ENCODE assay signal across 27 cellular contexts in genomic region chr4:102606261-102606660, GRCh38.
DNase-seq lines count a peak whose midpoint lies in the region; ATAC-seq and TF ChIP-seq lines count a peak whose summit lies in the region.
"Had no signal": no experiment of that assay in that cellular context is flagged by ENCODE, and none has a peak within 500 bp of the region (broad histone marks: within the 10 kb centered on the region; RNA-seq: fewer than 3 reads in every experiment).

No MANE protein-coding gene starts in this region.

- no peak overlapping the region for H2AFZ ChIP-seq in mesenchymal stem cell (ENCODE audit: low read depth, low read length)

- no peak overlapping the region for H2AK5ac ChIP-seq in mesenchymal stem cell (ENCODE audit: low read length, severe bottlenecking)

- peaks cover 19 to 94% of the 10 kb centered on the region in 2 experiments for H3K36me3 ChIP-seq in mesenchymal stem cell (ENCODE audit: control insufficient read depth in 1 of 2, insufficient read depth in 2 of 2, low read depth in 1 of 2, low read length in 2 of 2)

- no peak overlapping the region for H4K91ac ChIP-seq in mesenchymal stem cell (ENCODE audit: low read length)

- no peak overlapping the region for H3K18ac ChIP-seq in mesenchymal stem cell (ENCODE audit: low read depth in 1 of 2, low read length in 2 of 2)

- no peak overlapping the region for H2BK120ac ChIP-seq in mesenchymal stem cell (ENCODE audit: low read depth, low read length)

- no peak for DNase-seq in activated naive CD4-positive, alpha-beta T cell treated with anti-CD3 and anti-CD28 coated beads, Interleukin-2, amount 10 ng/mL, durations not matched to agents 7 days and 5 days
- DNase-seq in activated naive CD4-positive, alpha-beta T cell treated with anti-CD3 and anti-CD28 coated beads for 36 hours = no peak
- DNase-seq in activated naive CD8-positive, alpha-beta T cell treated with anti-CD3 and anti-CD28 coated beads, Interleukin-2, amount 10 ng/mL, durations not matched to agents 7 days and 5 days = no peak
- no peak for DNase-seq in mesenchymal stem cell
- DNase-seq in substantia nigra (lab: John Stamatoyannopoulos, UW) = no peak
- no peak for DNase-seq in T-helper 2 cell
- DNase-seq in type B pancreatic cell (ENCODE audit: extremely low spot score, unreplicated experiment) = no peak
- DNase-seq: ACHN; activated CD4-positive, alpha-beta T cell treated with anti-CD3 and anti-CD28 coated beads, Interleukin-2, amount 50 U/mL, for 48 hours; kidney; mammary epithelial cell; NCI-H1048; NCI-H187 treated with DMSO at 0.1 percent for 48 hours; NCI-H774; psoas muscle; RPMI8226; SK-N-SH; stimulated activated CD4-positive, alpha-beta T cell treated with anti-CD3 and anti-CD28 coated beads, Interleukin-1b, Interleukin-23, amount 100 ng/mL, for 48 hours had no signal

- H2BK15ac ChIP-seq in mesenchymal stem cell (ENCODE audit: low read depth, poor library complexity, severe bottlenecking) = no peak overlapping the region

- H2BK12ac ChIP-seq in mesenchymal stem cell (ENCODE audit: low read length in 2 of 2) = no peak overlapping the region

- POLR2A ChIA-PET in activated naive CD8-positive, alpha-beta T cell treated with anti-CD3 and anti-CD28 coated beads, Interleukin-2, amount 10 ng/mL, durations not matched to agents 7 days and 5 days (lab: Charles Lee) = interaction anchor here (1.4 to 1.5 kb wide), 2 partner anchors 8 to 20 kb away, joined by 4 to 5 read pairs; no protein-coding TSS in a partner anchor

- no peaks in the 10 kb centered on the region for H3K27me3 Mint-ChIP-seq in activated naive CD4-positive, alpha-beta T cell treated with anti-CD3 and anti-CD28 coated beads, Interleukin-2, amount 10 ng/mL, durations not matched to agents 7 days and 5 days
- no peaks in the 10 kb centered on the region for H3K27me3 Mint-ChIP-seq in activated naive CD4-positive, alpha-beta T cell treated with anti-CD3 and anti-CD28 coated beads for 36 hours (ENCODE audit: low read depth)
- no peaks in the 10 kb centered on the region for H3K27me3 Mint-ChIP-seq in activated naive CD8-positive, alpha-beta T cell treated with anti-CD3 and anti-CD28 coated beads, Interleukin-2, amount 10 ng/mL, durations not matched to agents 7 days and 5 days
- H3K27me3 Mint-ChIP-seq in type B pancreatic cell = no peaks in the 10 kb centered on the region
- H3K27me3 Mint-ChIP-seq: dendritic cell treated with granulocyte-macrophage colony-stimulating factor and Interleukin-4, amounts not matched to agents 40 ng/mL and 50 ng/mL, for 4 days had no signal

- no peak for TF ChIP-seq CTCF in type B pancreatic cell (conservative IDR thresholded peaks at IDR 0.05)

- no peak overlapping the region for H3K4me3 Mint-ChIP-seq in activated naive CD4-positive, alpha-beta T cell treated with anti-CD3 and anti-CD28 coated beads, Interleukin-2, amount 10 ng/mL, durations not matched to agents 7 days and 5 days
- no peak overlapping the region for H3K4me3 Mint-ChIP-seq in activated naive CD4-positive, alpha-beta T cell treated with anti-CD3 and anti-CD28 coated beads for 36 hours
- H3K4me3 Mint-ChIP-seq in activated naive CD8-positive, alpha-beta T cell treated with anti-CD3 and anti-CD28 coated beads, Interleukin-2, amount 10 ng/mL, durations not matched to agents 7 days and 5 days = no peak overlapping the region
- H3K4me3 Mint-ChIP-seq in type B pancreatic cell = no peak overlapping the region
- H3K4me3 Mint-ChIP-seq: dendritic cell treated with granulocyte-macrophage colony-stimulating factor and Interleukin-4, amounts not matched to agents 40 ng/mL and 50 ng/mL, for 4 days; T-helper 2 cell treated with Interferon-gamma antibody and Interleukin-4, amounts not matched to agents 5 μg/mL and 100 μg/mL, for 36 hours had no signal

- no peak overlapping the region for H3K27ac ChIP-seq in mesenchymal stem cell (ENCODE audit: low read length, poor library complexity, severe bottlenecking)
- peak overlapping the region; percentile 75 for H3K27ac ChIP-seq in substantia nigra (ENCODE audit: low read depth, low read length, poor library complexity, severe bottlenecking)
- H3K27ac ChIP-seq: ascending aorta, BLaER1, neutrophil, psoas muscle, suprapubic skin, VCaP had no signal

- no peak overlapping the region for H3K9ac ChIP-seq in mesenchymal stem cell (ENCODE audit: low read length)
- H3K9ac ChIP-seq: BLaER1, SK-N-SH had no signal

- CTCF ChIA-PET in activated naive CD4-positive, alpha-beta T cell treated with anti-CD3 and anti-CD28 coated beads, Interleukin-2, amount 10 ng/mL, durations not matched to agents 7 days and 5 days (lab: Charles Lee) = interaction anchor here (0.6 to 1.6 kb wide), 3 partner anchors 14 to 27 kb away, joined by 3 to 5 read pairs (median 3); no protein-coding TSS in a partner anchor
- CTCF ChIA-PET in activated naive CD4-positive, alpha-beta T cell treated with anti-CD3 and anti-CD28 coated beads for 36 hours (lab: Charles Lee) = interaction anchor here (0.7 to 1.8 kb wide), 4 partner anchors 15 to 493 kb away, joined by 3 to 6 read pairs (median 4); partner anchors contain the start of gene BDH2

- H3K23ac ChIP-seq in mesenchymal stem cell (ENCODE audit: low read length in 2 of 2) = no peak overlapping the region

- no peaks in the 10 kb centered on the region for H3K9me3 ChIP-seq in mesenchymal stem cell (ENCODE audit: control insufficient read depth, low read length)
- H3K9me3 ChIP-seq: ascending aorta, BLaER1, neutrophil, psoas muscle, SK-N-SH, suprapubic skin had no signal

- H3K4me1 Mint-ChIP-seq in activated naive CD4-positive, alpha-beta T cell treated with anti-CD3 and anti-CD28 coated beads, Interleukin-2, amount 10 ng/mL, durations not matched to agents 7 days and 5 days = peaks cover 80% of the 10 kb centered on the region
- H3K4me1 Mint-ChIP-seq in activated naive CD4-positive, alpha-beta T cell treated with anti-CD3 and anti-CD28 coated beads for 36 hours (ENCODE audit: low read depth) = peaks cover 48% of the 10 kb centered on the region
- peaks cover 70% of the 10 kb centered on the region for H3K4me1 Mint-ChIP-seq in activated naive CD8-positive, alpha-beta T cell treated with anti-CD3 and anti-CD28 coated beads, Interleukin-2, amount 10 ng/mL, durations not matched to agents 7 days and 5 days
- H3K4me1 Mint-ChIP-seq in type B pancreatic cell (ENCODE audit: unreplicated experiment) = no peaks in the 10 kb centered on the region

- no peaks in the 10 kb centered on the region for H3K27me3 ChIP-seq in mesenchymal stem cell (ENCODE audit: control insufficient read depth in 1 of 2, insufficient read depth in 1 of 2, low read length in 2 of 2)
- H3K27me3 ChIP-seq: ascending aorta, BLaER1, neutrophil, suprapubic skin had no signal

- H3K4me1 ChIP-seq in mesenchymal stem cell (ENCODE audit: control insufficient read depth, insufficient read depth, low read depth, low read length) = peaks cover 6% of the 10 kb centered on the region
- H3K4me1 ChIP-seq: ascending aorta, psoas muscle had no signal

- ATAC-seq in activated naive CD8-positive, alpha-beta T cell treated with anti-CD3 and anti-CD28 coated beads, Interleukin-2, amount 10 ng/mL, durations not matched to agents 7 days and 5 days (ENCODE audit: low read depth) = no peak
- ATAC-seq in GM18858 (IDR thresholded peaks at IDR 0.05; ENCODE audit: unreplicated experiment) = no peak
- ATAC-seq: HepG2, psoas muscle had no signal

- H3K79me1 ChIP-seq in mesenchymal stem cell (replicated peaks; ENCODE audit: low read length, poor library complexity, severe bottlenecking) = no peaks in the 10 kb centered on the region

- no peak overlapping the region for H3K4ac ChIP-seq in mesenchymal stem cell (ENCODE audit: low read depth in 1 of 2, low read length in 2 of 2)

- 95% methylated on average over 3 of the region's 3 CpGs for WGBS in mesenchymal stem cell

- no peak overlapping the region for H3K4me2 ChIP-seq in mesenchymal stem cell (ENCODE audit: low read length, poor library complexity, severe bottlenecking)
- H3K4me2 ChIP-seq: BLaER1, SK-N-SH had no signal

- peaks cover 87% of the 10 kb centered on the region for H3K36me3 Mint-ChIP-seq in activated naive CD4-positive, alpha-beta T cell treated with anti-CD3 and anti-CD28 coated beads, Interleukin-2, amount 10 ng/mL, durations not matched to agents 7 days and 5 days
- H3K36me3 Mint-ChIP-seq in activated naive CD4-positive, alpha-beta T cell treated with anti-CD3 and anti-CD28 coated beads for 36 hours (ENCODE audit: low read depth) = peaks cover 71% of the 10 kb centered on the region
- H3K36me3 Mint-ChIP-seq in activated naive CD8-positive, alpha-beta T cell treated with anti-CD3 and anti-CD28 coated beads, Interleukin-2, amount 10 ng/mL, durations not matched to agents 7 days and 5 days = peaks cover 82% of the 10 kb centered on the region
- H3K36me3 Mint-ChIP-seq in type B pancreatic cell = peaks cover 29% of the 10 kb centered on the region

- H3K9me3 Mint-ChIP-seq in activated naive CD4-positive, alpha-beta T cell treated with anti-CD3 and anti-CD28 coated beads, Interleukin-2, amount 10 ng/mL, durations not matched to agents 7 days and 5 days = peaks cover 10% of the 10 kb centered on the region
- no peaks in the 10 kb centered on the region for H3K9me3 Mint-ChIP-seq in activated naive CD4-positive, alpha-beta T cell treated with anti-CD3 and anti-CD28 coated beads for 36 hours
- peaks cover 7% of the 10 kb centered on the region for H3K9me3 Mint-ChIP-seq in activated naive CD8-positive, alpha-beta T cell treated with anti-CD3 and anti-CD28 coated beads, Interleukin-2, amount 10 ng/mL, durations not matched to agents 7 days and 5 days
- H3K9me3 Mint-ChIP-seq in type B pancreatic cell = no peaks in the 10 kb centered on the region
- H3K9me3 Mint-ChIP-seq: dendritic cell treated with granulocyte-macrophage colony-stimulating factor and Interleukin-4, amounts not matched to agents 40 ng/mL and 50 ng/mL, for 4 days had no signal

- H2BK5ac ChIP-seq in mesenchymal stem cell (ENCODE audit: low read depth, low read length, poor library complexity, severe bottlenecking) = no peak overlapping the region

- no peak overlapping the region for H3K14ac ChIP-seq in mesenchymal stem cell (ENCODE audit: low read length in 2 of 2)

- intact Hi-C loops in activated naive CD4-positive, alpha-beta T cell treated with anti-CD3 and anti-CD28 coated beads for 36 hours (cut with micrococcal nuclease) = no loop called here

- H3K27ac Mint-ChIP-seq in activated naive CD4-positive, alpha-beta T cell treated with anti-CD3 and anti-CD28 coated beads, Interleukin-2, amount 10 ng/mL, durations not matched to agents 7 days and 5 days = peak overlapping the region; percentile 49
- no peak overlapping the region for H3K27ac Mint-ChIP-seq in activated naive CD4-positive, alpha-beta T cell treated with anti-CD3 and anti-CD28 coated beads for 36 hours
- peak overlapping the region; percentile 61 for H3K27ac Mint-ChIP-seq in activated naive CD8-positive, alpha-beta T cell treated with anti-CD3 and anti-CD28 coated beads, Interleukin-2, amount 10 ng/mL, durations not matched to agents 7 days and 5 days
- H3K27ac Mint-ChIP-seq in type B pancreatic cell = no peak overlapping the region
- H3K27ac Mint-ChIP-seq: dendritic cell treated with granulocyte-macrophage colony-stimulating factor and Interleukin-4, amounts not matched to agents 40 ng/mL and 50 ng/mL, for 4 days; T-helper 2 cell treated with Interferon-gamma antibody and Interleukin-4, amounts not matched to agents 5 μg/mL and 100 μg/mL, for 36 hours had no signal

- no peak overlapping the region for H3K4me3 ChIP-seq in mesenchymal stem cell (ENCODE audit: insufficient read depth in 1 of 2, low read depth in 1 of 2, low read length in 2 of 2)
- H3K4me3 ChIP-seq: ascending aorta, BLaER1, psoas muscle, suprapubic skin had no signal

- H4K8ac ChIP-seq in mesenchymal stem cell (ENCODE audit: low read length) = peak overlapping the region; percentile 29

Comparison
In these comparisons a context has a peak if more than half of its experiments do, and no peak if none do; other contexts are left out.
1. H3K27ac Mint-ChIP-seq: peak in activated naive CD4-positive, alpha-beta T cell treated with anti-CD3 and anti-CD28 coated beads, Interleukin-2, amount 10 ng/mL, durations not matched to agents 7 days and 5 days (single experiment) and activated naive CD8-positive, alpha-beta T cell treated with anti-CD3 and anti-CD28 coated beads, Interleukin-2, amount 10 ng/mL, durations not matched to agents 7 days and 5 days (single experiment); none in activated naive CD4-positive, alpha-beta T cell treated with anti-CD3 and anti-CD28 coated beads for 36 hours (single experiment) and type B pancreatic cell (single experiment).